ENCODE assay signal across 9 cellular contexts in the genomic region with DNA sequence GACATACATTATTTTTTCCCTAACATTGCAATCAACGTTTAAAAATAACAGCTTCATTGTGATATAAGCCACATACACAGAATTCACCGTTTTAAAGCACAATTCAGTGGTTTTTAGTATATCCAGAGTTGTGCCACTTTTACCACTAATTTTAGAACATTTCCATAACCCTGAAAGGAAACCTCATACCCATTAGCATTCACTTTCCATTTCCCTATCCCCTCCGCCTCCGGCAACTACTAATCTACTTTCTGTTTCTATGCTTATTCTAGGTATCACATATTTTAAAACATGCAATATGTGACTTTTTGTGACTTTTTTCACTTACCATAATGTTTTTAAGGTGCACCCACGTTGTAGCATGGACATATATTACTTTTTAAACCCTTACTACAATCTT. TPM values are rescaled to one million over a fixed set of nuclear protein-coding genes. Genes with fewer than 3 reads are reported as not detected.
DNase-seq lines count a peak whose midpoint lies in the region; ATAC-seq and TF ChIP-seq lines count a peak whose summit lies in the region.
"Had no signal": no experiment of that assay in that cellular context is flagged by ENCODE, and none has a peak within 500 bp of the region (broad histone marks: within the 10 kb centered on the region; RNA-seq: fewer than 3 reads in every experiment).

No MANE protein-coding gene starts in this region.

- peaks cover 66% of the 10 kb centered on the region for H3K36me3 ChIP-seq in DOHH2 (ENCODE audit: control insufficient read depth, low read length)

- peak overlapping the region; percentile 52 for H3K4me3 ChIP-seq in DOHH2 (ENCODE audit: low read length)

- no peaks in the 10 kb centered on the region for H4K20me1 ChIP-seq in DOHH2 (ENCODE audit: control insufficient read depth, insufficient read depth, low read depth, low read length)

- no peak for DNase-seq in caudate nucleus (lab: John Stamatoyannopoulos, UW)
- DNase-seq in dermis blood vessel endothelial cell: no peak
- DNase-seq in NCI-H510A (lab: John Stamatoyannopoulos, UW): no peak
- no peak for DNase-seq in NCI-H82 (lab: John Stamatoyannopoulos, UW)
- DNase-seq: effector memory CD8-positive, alpha-beta T cell had no signal

- peaks cover 19% of the 10 kb centered on the region for H3F3A ChIP-seq in DOHH2 (ENCODE audit: control insufficient read depth, insufficient read depth)

- H3K9me3 ChIP-seq in DOHH2 (ENCODE audit: control insufficient read depth, insufficient read depth, low read length): no peaks in the 10 kb centered on the region

- H3K9me2 ChIP-seq in DOHH2 (replicated peaks; ENCODE audit: control insufficient read depth, low read length): no peaks in the 10 kb centered on the region

- H3K4me2 ChIP-seq in DOHH2 (ENCODE audit: low read length): peak overlapping the region; percentile 66

- H3K27me3 ChIP-seq in DOHH2 (ENCODE audit: control insufficient read depth, low read length): no peaks in the 10 kb centered on the region

- peaks cover 54% of the 10 kb centered on the region for H3K4me1 ChIP-seq in DOHH2 (ENCODE audit: control insufficient read depth, low read length)

- TF ChIP-seq CTCF in DOHH2 (IDR thresholded peaks at IDR 0.05; ENCODE audit: low read depth, low read length, poor library complexity, severe bottlenecking): no peak

- peak overlapping the region; percentile 94 for H3K27ac ChIP-seq in DOHH2 (ENCODE audit: low read depth, low read length)
- H3K27ac ChIP-seq in caudate nucleus (ENCODE audit: low read depth, low read length): peak overlapping the region; percentile 89

- ATAC-seq in GM19395 (IDR thresholded peaks at IDR 0.05; ENCODE audit: unreplicated experiment) (peak; percentile 70), HG03378 (IDR thresholded peaks at IDR 0.05; ENCODE audit: unreplicated experiment) (peak; percentile 69), HG02870 (IDR thresholded peaks at IDR 0.05; ENCODE audit: unreplicated experiment) (no peak)
- ATAC-seq: effector memory CD8-positive, alpha-beta T cell had no signal

- peaks cover 32% of the 10 kb centered on the region for H3K79me2 ChIP-seq in DOHH2 (ENCODE audit: control insufficient read depth, low read length)

RNA-seq across cellular contexts. Expression of gene ISM2, which starts 55.6 kb away (rescaled TPM):
- 0.14 and 0.17 TPM in 2 replicates for total RNA-seq in dermis blood vessel endothelial cell
